8 cellular contexts compared by ENCODE assay signal in genomic region chr18:62586148-62586774, GRCh38.
DNase-seq lines count a peak whose midpoint lies in the region; ATAC-seq and TF ChIP-seq lines count a peak whose summit lies in the region.

No MANE protein-coding gene starts in this region.

- H3K4me3 ChIP-seq in ACC112 (ENCODE audit: low read depth, low read length) = peak overlapping the region; percentile 39; the same call in 1 of the 2 replicates
- no peak overlapping the region for H3K4me3 ChIP-seq in lower lobe of right lung

- peaks cover 2% of the 10 kb centered on the region; the same call in 1 of the 2 replicates for H3K27me3 ChIP-seq in ACC112 (ENCODE audit: insufficient read depth, low read length)
- H3K27me3 ChIP-seq in lower lobe of right lung (ENCODE audit: low read depth) = no peaks in the 10 kb centered on the region

- peak; percentile 66 for ATAC-seq in GM18502 (IDR thresholded peaks at IDR 0.05; ENCODE audit: poor library complexity, unreplicated experiment)
- ATAC-seq in HG03045 (IDR thresholded peaks at IDR 0.05; ENCODE audit: unreplicated experiment) = peak; percentile 70
- ATAC-seq in lower lobe of right lung = peak; percentile 74 to 83

- no peaks in the 10 kb centered on the region for H3K9me3 ChIP-seq in lower lobe of right lung

- no peaks in the 10 kb centered on the region for H3K79me2 ChIP-seq in ACC112 (ENCODE audit: control insufficient read depth, insufficient read depth, low read length, unreplicated experiment)

- H3K27ac ChIP-seq in ACC112 (ENCODE audit: low read depth, low read length) (no peak overlapping the region), lower lobe of right lung (no peak overlapping the region)

- TF ChIP-seq CTCF in lower lobe of right lung (IDR thresholded peaks at IDR 0.05) = peak; percentile 88

- no peaks in the 10 kb centered on the region for H3K36me3 ChIP-seq in ACC112 (ENCODE audit: insufficient read depth, low read length)
- H3K36me3 ChIP-seq in lower lobe of right lung = peaks cover 6% of the 10 kb centered on the region

- H3K4me1 ChIP-seq in ACC112 (ENCODE audit: control insufficient read depth, insufficient read depth, low read length, unreplicated experiment) (peaks cover 4% of the 10 kb centered on the region), lower lobe of right lung (peaks cover 18% of the 10 kb centered on the region)

- no peak overlapping the region for H2AFZ ChIP-seq in ACC112 (ENCODE audit: low read length, unreplicated experiment)

- intact Hi-C loops in lower lobe of right lung (cut with DNase I) = no loop called here

- DNase-seq in NCI-H510A (lab: John Stamatoyannopoulos, UW) = peak; percentile 36
- peak; percentile 46 for DNase-seq in activated CD4-positive, alpha-beta T cell treated with anti-CD3 and anti-CD28 coated beads, Interleukin-2, amount 50 U/mL, for 1 hour
- DNase-seq in dedifferentiated amniotic fluid mesenchymal stem cell (ENCODE audit: extremely low spot score) = peak; percentile 60
- DNase-seq in lower lobe of right lung = peak; percentile 77
- DNase-seq in stimulated activated CD8-positive, alpha-beta memory T cell treated with anti-CD3 and anti-CD28 coated beads, Interleukin-12 subunit alpha, Interleukin-12 subunit beta, amount 100 ng/mL, for 1 hour (ENCODE audit: low read depth) = peak; percentile 18

Comparison
In these comparisons a context has a peak if more than half of its experiments do, and no peak if none do; other contexts are left out.
1. DNase-seq: peak in every context shown above with its lines; median percentile 77 in lower lobe of right lung; 60 in dedifferentiated amniotic fluid mesenchymal stem cell; 46 in activated CD4-positive, alpha-beta T cell treated with anti-CD3 and anti-CD28 coated beads, Interleukin-2, amount 50 U/mL, for 1 hour; 36 in NCI-H510A; 18 in stimulated activated CD8-positive, alpha-beta memory T cell treated with anti-CD3 and anti-CD28 coated beads, Interleukin-12 subunit alpha, Interleukin-12 subunit beta, amount 100 ng/mL, for 1 hour.